ENCODE assay signal across 24 cellular contexts in genomic region chr17:19495828-19496227, GRCh38. TPM values are rescaled to one million over a fixed set of nuclear protein-coding genes. Genes with fewer than 3 reads are reported as not detected.
"Had no signal": no experiment of that assay in that cellular context is flagged by ENCODE, and none has a peak within 500 bp of the region (broad histone marks: within the 10 kb centered on the region; RNA-seq: fewer than 3 reads in every experiment).

No MANE protein-coding gene starts in this region.

- H3K36me3 Mint-ChIP-seq: activated naive CD4-positive, alpha-beta T cell treated with anti-CD3 and anti-CD28 coated beads, Interleukin-2, amount 50 U/mL, for 24 hours; immature natural killer cell; T-cell had no signal

- H3K4me3 ChIP-seq: body of pancreas, left lung, upper lobe of left lung had no signal

- H3K9me3 Mint-ChIP-seq: activated naive CD4-positive, alpha-beta T cell treated with anti-CD3 and anti-CD28 coated beads, Interleukin-2, amount 50 U/mL, for 24 hours; dendritic cell treated with granulocyte-macrophage colony-stimulating factor and Interleukin-4, amounts not matched to agents 40 ng/mL and 50 ng/mL, for 4 days; immature natural killer cell; nephron; T-cell; T-helper 2 cell treated with Interferon-gamma antibody and Interleukin-4, amounts not matched to agents 5 μg/mL and 100 μg/mL, for 36 hours had no signal

- H3K27ac ChIP-seq: body of pancreas, left lung, upper lobe of left lung, WERI-Rb-1 had no signal

- H3K4me3 Mint-ChIP-seq: activated naive CD4-positive, alpha-beta T cell treated with anti-CD3 and anti-CD28 coated beads, Interleukin-2, amount 50 U/mL, for 24 hours; dendritic cell treated with granulocyte-macrophage colony-stimulating factor and Interleukin-4, amounts not matched to agents 40 ng/mL and 50 ng/mL, for 4 days; immature natural killer cell; nephron; T-cell; T-helper 2 cell treated with Interferon-gamma antibody and Interleukin-4, amounts not matched to agents 5 μg/mL and 100 μg/mL, for 36 hours had no signal

- H3K9me3 ChIP-seq: body of pancreas, left lung, upper lobe of left lung had no signal

- H3K4me1 Mint-ChIP-seq: activated naive CD4-positive, alpha-beta T cell treated with anti-CD3 and anti-CD28 coated beads, Interleukin-2, amount 50 U/mL, for 24 hours; immature natural killer cell; nephron; T-cell had no signal

- H3K27me3 ChIP-seq: body of pancreas, left lung, upper lobe of left lung had no signal

- H3K27me3 Mint-ChIP-seq: activated naive CD4-positive, alpha-beta T cell treated with anti-CD3 and anti-CD28 coated beads, Interleukin-2, amount 50 U/mL, for 24 hours had no signal

- DNase-seq: activated gamma-delta T cell treated with Interleukin-2 at 50 U/mL for 16 hours; activated T-cell treated with anti-CD3 and anti-CD28 coated beads, Interleukin-2, amount 50 U/mL, for 1 hour; anterior cingulate cortex; body of pancreas; effector CD4-positive, alpha-beta T cell; erythroblast; foreskin fibroblast; immature natural killer cell; kidney glomerular epithelial cell; left lung; midbrain; occipital lobe; posterior cingulate gyrus; small intestine; stimulated activated CD4-positive, alpha-beta T cell treated with anti-CD3 and anti-CD28 coated beads, Interleukin-2, amount 100 ng/mL, for 24 hours; stimulated activated CD8-positive, alpha-beta memory T cell treated with anti-CD3 and anti-CD28 coated beads, Interleukin-4, amount 100 ng/mL, for 48 hours; stimulated activated naive CD4-positive, alpha-beta T cell; T-cell; WERI-Rb-1 had no signal

- ATAC-seq: body of pancreas, left lung, T-cell had no signal

- H3K4me1 ChIP-seq: body of pancreas, left lung, upper lobe of left lung had no signal

- H3K27ac Mint-ChIP-seq: dendritic cell treated with granulocyte-macrophage colony-stimulating factor and Interleukin-4, amounts not matched to agents 40 ng/mL and 50 ng/mL, for 4 days; immature natural killer cell; nephron; T-cell; T-helper 2 cell treated with Interferon-gamma antibody and Interleukin-4, amounts not matched to agents 5 μg/mL and 100 μg/mL, for 36 hours had no signal

- H3K36me3 ChIP-seq: left lung, upper lobe of left lung, WERI-Rb-1 had no signal

RNA-seq across cellular contexts. Expression of gene SLC47A1, which starts 37.8 kb away (rescaled TPM):
- total RNA-seq: body of pancreas had no signal
